39 cellular contexts compared by ENCODE assay signal in genomic region chr2:80348078-80348477, GRCh38. TPM values are rescaled to one million over a fixed set of nuclear protein-coding genes. Genes with fewer than 3 reads are reported as not detected.
"Had no signal": no experiment of that assay in that cellular context is flagged by ENCODE, and none has a peak within 500 bp of the region (broad histone marks: within the 10 kb centered on the region; RNA-seq: fewer than 3 reads in every experiment).

No MANE protein-coding gene starts in this region.

- H3K27me3 ChIP-seq: adrenal gland, ascending aorta, body of pancreas, brain microvascular endothelial cell, breast epithelium, cardiac muscle cell had no signal

- H3K27ac Mint-ChIP-seq: activated naive CD4-positive, alpha-beta T cell treated with anti-CD3 and anti-CD28 coated beads for 36 hours; activated naive CD4-positive, alpha-beta T cell treated with anti-CD3 and anti-CD28 coated beads, Interleukin-2, amount 10 ng/mL, durations not matched to agents 7 days and 5 days; activated naive CD4-positive, alpha-beta T cell treated with anti-CD3 and anti-CD28 coated beads, Interleukin-2, amount 50 U/mL, for 24 hours; activated naive CD4-positive, alpha-beta T cell treated with anti-CD3 and anti-CD28 coated beads, Interleukin-2, amount 50 U/mL, for 72 hours; activated naive CD8-positive, alpha-beta T cell; activated naive CD8-positive, alpha-beta T cell treated with anti-CD3 and anti-CD28 coated beads for 36 hours; activated naive CD8-positive, alpha-beta T cell treated with anti-CD3 and anti-CD28 coated beads, Interleukin-2, amount 10 ng/mL, durations not matched to agents 7 days and 5 days; activated naive CD8-positive, alpha-beta T cell treated with anti-CD3 and anti-CD28 coated beads, Interleukin-2, amount 50 U/mL, for 24 hours; activated T-cell treated with anti-CD3 and anti-CD28 coated beads, Interleukin-2, amount 50 U/mL, for 24 hours; activated T-helper 1 cell treated with anti-CD3 and anti-CD28 coated beads, Interleukin-12 subunit alpha, Interleukin-12 subunit beta, Interleukin-2, Interleukin-4 antibody, amounts not matched to agents 30 ng/mL and 10 ng/mL and 1 ng/mL, durations not matched to agents 14 hours and 24 hours and 36 hours; activated T-helper 17 cell treated with anti-CD3 and anti-CD28 coated beads, Interleukin-2, amount 50 U/mL, for 72 hours; activated T-helper 2 cell treated with anti-CD3 and anti-CD28 coated beads, Interferon-gamma antibody, Interleukin-2, Interleukin-4, amounts not matched to agents 10 μg/mL and 5 μg/mL and 100 μg/mL, durations not matched to agents 14 hours and 24 hours and 36 hours; brain had no signal

- H3K36me3 Mint-ChIP-seq: activated naive CD4-positive, alpha-beta T cell treated with anti-CD3 and anti-CD28 coated beads, Interleukin-2, amount 10 ng/mL, durations not matched to agents 7 days and 5 days; activated naive CD4-positive, alpha-beta T cell treated with anti-CD3 and anti-CD28 coated beads, Interleukin-2, amount 50 U/mL, for 24 hours; activated naive CD4-positive, alpha-beta T cell treated with anti-CD3 and anti-CD28 coated beads, Interleukin-2, amount 50 U/mL, for 72 hours; activated naive CD8-positive, alpha-beta T cell; activated naive CD8-positive, alpha-beta T cell treated with anti-CD3 and anti-CD28 coated beads for 36 hours; activated naive CD8-positive, alpha-beta T cell treated with anti-CD3 and anti-CD28 coated beads, Interleukin-2, amount 10 ng/mL, durations not matched to agents 7 days and 5 days; brain had no signal

- H3K4me1 Mint-ChIP-seq: activated naive CD4-positive, alpha-beta T cell treated with anti-CD3 and anti-CD28 coated beads, Interleukin-2, amount 10 ng/mL, durations not matched to agents 7 days and 5 days; activated naive CD4-positive, alpha-beta T cell treated with anti-CD3 and anti-CD28 coated beads, Interleukin-2, amount 50 U/mL, for 24 hours; activated naive CD8-positive, alpha-beta T cell treated with anti-CD3 and anti-CD28 coated beads for 36 hours; activated naive CD8-positive, alpha-beta T cell treated with anti-CD3 and anti-CD28 coated beads, Interleukin-2, amount 10 ng/mL, durations not matched to agents 7 days and 5 days; activated naive CD8-positive, alpha-beta T cell treated with anti-CD3 and anti-CD28 coated beads, Interleukin-2, amount 50 U/mL, for 24 hours; activated T-helper 17 cell treated with anti-CD3 and anti-CD28 coated beads, Interleukin-2, amount 50 U/mL, for 72 hours; brain; central memory CD8-positive, alpha-beta T cell had no signal

- DNase-seq: activated effector memory CD4-positive, alpha-beta T cell treated with anti-CD3 and anti-CD28 coated beads, Interleukin-2, amount 50 U/mL, for 16 hours; activated effector memory CD4-positive, alpha-beta T cell treated with Interleukin-2 at 50 U/mL for 16 hours; activated gamma-delta T cell; activated gamma-delta T cell treated with Interleukin-2 at 50 U/mL for 16 hours; activated naive CD4-positive, alpha-beta T cell; activated naive CD4-positive, alpha-beta T cell treated with anti-CD3 and anti-CD28 coated beads for 36 hours; activated naive CD4-positive, alpha-beta T cell treated with anti-CD3 and anti-CD28 coated beads, Interleukin-2, amount 10 ng/mL, durations not matched to agents 7 days and 5 days; activated naive CD4-positive, alpha-beta T cell treated with anti-CD3 and anti-CD28 coated beads, Interleukin-2, amount 50 U/mL, for 16 hours; activated naive CD4-positive, alpha-beta T cell treated with Interleukin-2 at 50 U/mL for 16 hours; activated naive CD8-positive, alpha-beta T cell treated with anti-CD3 and anti-CD28 coated beads for 36 hours; activated naive CD8-positive, alpha-beta T cell treated with anti-CD3 and anti-CD28 coated beads, Interleukin-2, amount 10 ng/mL, durations not matched to agents 7 days and 5 days; activated naive CD8-positive, alpha-beta T cell treated with anti-CD3 and anti-CD28 coated beads, Interleukin-2, amount 50 U/mL, for 24 hours; activated T-cell treated with anti-CD3 and anti-CD28 coated beads, Interleukin-2, amount 50 U/mL, for 1 hour; activated T-cell treated with anti-CD3 and anti-CD28 coated beads, Interleukin-2, amount 50 U/mL, for 24 hours; activated T-cell treated with anti-CD3 and anti-CD28 coated beads, Interleukin-2, amount 50 U/mL, for 4 hours; activated T-cell treated with anti-CD3 and anti-CD28 coated beads, Interleukin-2, amount 50 U/mL, for 48 hours; adrenal gland; amniotic stem cell; amygdala; aorta; body of pancreas; brain microvascular endothelial cell; caudate nucleus; central memory CD4-positive, alpha-beta T cell; cerebellar nuclear complex had no signal

- H3K27me3 Mint-ChIP-seq: activated naive CD4-positive, alpha-beta T cell treated with anti-CD3 and anti-CD28 coated beads, Interleukin-2, amount 10 ng/mL, durations not matched to agents 7 days and 5 days; activated naive CD4-positive, alpha-beta T cell treated with anti-CD3 and anti-CD28 coated beads, Interleukin-2, amount 50 U/mL, for 24 hours; activated naive CD8-positive, alpha-beta T cell; activated naive CD8-positive, alpha-beta T cell treated with anti-CD3 and anti-CD28 coated beads for 36 hours; activated naive CD8-positive, alpha-beta T cell treated with anti-CD3 and anti-CD28 coated beads, Interleukin-2, amount 10 ng/mL, durations not matched to agents 7 days and 5 days; activated naive CD8-positive, alpha-beta T cell treated with anti-CD3 and anti-CD28 coated beads, Interleukin-2, amount 50 U/mL, for 24 hours; activated T-cell treated with anti-CD3 and anti-CD28 coated beads, Interleukin-2, amount 50 U/mL, for 24 hours; activated T-helper 17 cell treated with anti-CD3 and anti-CD28 coated beads, Interleukin-2, amount 50 U/mL, for 72 hours; brain; central memory CD8-positive, alpha-beta T cell had no signal

- H3K4me3 ChIP-seq: adrenal gland, ascending aorta, body of pancreas, breast epithelium, cardiac muscle cell had no signal

- H3K4me1 ChIP-seq: adrenal gland, ascending aorta, body of pancreas, breast epithelium had no signal

- ATAC-seq: activated naive CD4-positive, alpha-beta T cell treated with anti-CD3 and anti-CD28 coated beads, Interleukin-2, amount 50 U/mL, for 72 hours; activated naive CD8-positive, alpha-beta T cell treated with anti-CD3 and anti-CD28 coated beads, Interleukin-2, amount 50 U/mL, for 24 hours; activated T-cell treated with anti-CD3 and anti-CD28 coated beads, Interleukin-2, amount 50 U/mL, for 4 hours; activated T-helper 17 cell treated with anti-CD3 and anti-CD28 coated beads, Interleukin-2, amount 50 U/mL, for 72 hours; body of pancreas had no signal

- H3K9me3 Mint-ChIP-seq: activated naive CD8-positive, alpha-beta T cell treated with anti-CD3 and anti-CD28 coated beads for 36 hours; brain had no signal

- H3K4me3 Mint-ChIP-seq: activated naive CD4-positive, alpha-beta T cell treated with anti-CD3 and anti-CD28 coated beads for 36 hours; activated naive CD4-positive, alpha-beta T cell treated with anti-CD3 and anti-CD28 coated beads, Interleukin-2, amount 10 ng/mL, durations not matched to agents 7 days and 5 days; activated naive CD4-positive, alpha-beta T cell treated with anti-CD3 and anti-CD28 coated beads, Interleukin-2, amount 50 U/mL, for 24 hours; activated naive CD8-positive, alpha-beta T cell; activated naive CD8-positive, alpha-beta T cell treated with anti-CD3 and anti-CD28 coated beads for 36 hours; activated naive CD8-positive, alpha-beta T cell treated with anti-CD3 and anti-CD28 coated beads, Interleukin-2, amount 10 ng/mL, durations not matched to agents 7 days and 5 days; activated naive CD8-positive, alpha-beta T cell treated with anti-CD3 and anti-CD28 coated beads, Interleukin-2, amount 50 U/mL, for 24 hours; activated T-cell treated with anti-CD3 and anti-CD28 coated beads, Interleukin-2, amount 50 U/mL, for 24 hours; activated T-cell treated with anti-CD3 and anti-CD28 coated beads, Interleukin-2, amount 50 U/mL, for 4 hours; activated T-helper 1 cell treated with anti-CD3 and anti-CD28 coated beads, Interleukin-12 subunit alpha, Interleukin-12 subunit beta, Interleukin-2, Interleukin-4 antibody, amounts not matched to agents 30 ng/mL and 10 ng/mL and 1 ng/mL, durations not matched to agents 14 hours and 24 hours and 36 hours; activated T-helper 17 cell treated with anti-CD3 and anti-CD28 coated beads, Interleukin-2, amount 50 U/mL, for 72 hours; brain; central memory CD8-positive, alpha-beta T cell had no signal

- H3K27ac ChIP-seq: adrenal gland, ascending aorta, body of pancreas, brain microvascular endothelial cell, breast epithelium, cardiac muscle cell had no signal

- H3K36me3 ChIP-seq: adrenal gland, ascending aorta, brain microvascular endothelial cell, breast epithelium, cardiac muscle cell had no signal

- H3K9me3 ChIP-seq: adrenal gland, ascending aorta, body of pancreas, breast epithelium had no signal

RNA-seq across cellular contexts. Expression of gene LRRTM1, which starts 43.5 kb away (rescaled TPM):
- total RNA-seq: activated naive CD4-positive, alpha-beta T cell treated with anti-CD3 and anti-CD28 coated beads for 36 hours; activated naive CD4-positive, alpha-beta T cell treated with anti-CD3 and anti-CD28 coated beads, Interleukin-2, amount 50 U/mL, for 72 hours; activated naive CD8-positive, alpha-beta T cell treated with anti-CD3 and anti-CD28 coated beads for 36 hours; activated naive CD8-positive, alpha-beta T cell treated with anti-CD3 and anti-CD28 coated beads, Interleukin-2, amount 10 ng/mL, durations not matched to agents 7 days and 5 days; activated T-cell treated with anti-CD3 and anti-CD28 coated beads, Interleukin-2, amount 50 U/mL, for 4 hours; activated T-helper 1 cell treated with anti-CD3 and anti-CD28 coated beads, Interleukin-12 subunit alpha, Interleukin-12 subunit beta, Interleukin-2, Interleukin-4 antibody, amounts not matched to agents 30 ng/mL and 10 ng/mL and 1 ng/mL, durations not matched to agents 14 hours and 24 hours and 36 hours; activated T-helper 17 cell treated with anti-CD3 and anti-CD28 coated beads, Interleukin-2, amount 50 U/mL, for 72 hours; activated T-helper 2 cell treated with anti-CD3 and anti-CD28 coated beads, Interferon-gamma antibody, Interleukin-2, Interleukin-4, amounts not matched to agents 10 μg/mL and 5 μg/mL and 100 μg/mL, durations not matched to agents 14 hours and 24 hours and 36 hours; astrocyte; body of pancreas; bronchial epithelial cell; chondrocyte had no signal
- polyA plus RNA-seq: aorta had no signal
